8 cellular contexts compared by ENCODE assay signal in the genomic region with DNA sequence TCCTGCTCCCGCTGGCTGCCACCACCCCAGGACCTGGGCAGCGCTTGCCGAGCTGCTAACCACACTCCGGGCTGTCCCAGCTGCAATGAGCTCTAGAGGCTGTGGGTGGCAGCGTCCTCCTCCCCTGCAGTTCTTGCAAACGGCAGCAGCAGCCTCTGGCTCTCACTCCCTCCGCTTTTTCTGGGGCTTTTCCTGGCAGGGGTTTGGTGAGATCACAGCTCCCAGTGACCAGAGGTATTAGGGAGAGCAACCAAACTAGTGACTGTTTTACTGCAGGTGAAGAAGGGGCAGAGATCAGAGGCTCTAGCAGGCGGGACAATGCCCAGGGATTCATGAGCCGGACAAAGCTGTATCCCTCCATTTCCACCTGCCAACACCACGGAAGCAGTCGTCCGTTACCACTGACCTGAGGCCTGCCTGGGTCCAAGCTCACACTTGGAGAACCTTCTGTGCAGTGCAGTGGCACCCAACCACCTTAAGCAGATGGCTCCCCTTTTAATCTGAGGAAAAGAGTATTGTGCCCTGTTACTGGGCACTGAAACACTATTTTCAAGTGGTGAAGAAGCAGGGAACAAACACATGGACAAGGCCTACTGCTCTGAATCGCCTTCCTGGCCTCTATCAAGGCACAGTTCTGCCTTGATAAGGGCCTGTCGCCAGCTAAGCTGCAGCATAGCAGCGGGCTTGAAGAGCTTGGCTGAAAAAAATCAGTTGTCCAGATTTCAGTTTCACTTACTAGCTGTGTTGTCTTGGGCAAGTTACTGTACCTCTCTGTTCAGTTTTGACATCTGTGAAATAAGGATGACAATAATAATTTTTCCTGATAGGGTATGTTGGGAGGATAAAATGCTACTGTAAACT. TPM values are rescaled to one million over a fixed set of nuclear protein-coding genes. Genes with fewer than 3 reads are reported as not detected.
A peak's percentile ranks its signal among the peaks of the same experiment; 100 is the strongest.
DNase-seq lines count a peak whose midpoint lies in the region; ATAC-seq and TF ChIP-seq lines count a peak whose summit lies in the region.

A gene (minus strand): TSS at position 87 of the 861 bp plus-strand sequence. CDS start 95 bp downstream, outside the sequence.

- H3K27ac ChIP-seq in HL-60 (replicated peaks) (no peak within 1 kb of the TSS), PC-3 (ENCODE audit: low read length) (no peak within 1 kb of the TSS)
- H3K27ac ChIP-seq in naive thymus-derived CD4-positive, alpha-beta T cell (ENCODE audit: low read depth, low read length), result peak within 1 kb of the TSS; percentile 66

- H3K27me3 Mint-ChIP-seq in activated T-cell treated with anti-CD3 and anti-CD28 coated beads, Interleukin-2, amount 50 U/mL, for 4 hours (ENCODE audit: low read depth), result no peaks in the 10 kb centered on the region
- peaks cover 0 to 4% (median 0%) of the 10 kb centered on the region in 5 donors for H3K27me3 Mint-ChIP-seq in naive thymus-derived CD4-positive, alpha-beta T cell

- H2AFZ ChIP-seq in PC-3 (ENCODE audit: low read length), result peak within 1 kb of the TSS; percentile 82

- H3K9me3 ChIP-seq in PC-3 (ENCODE audit: low read length), result no peaks in the 10 kb centered on the region
- H3K9me3 ChIP-seq in naive thymus-derived CD4-positive, alpha-beta T cell (ENCODE audit: control insufficient read depth in 2 of 3, low read length in 3 of 3), result no peaks in the 10 kb centered on the region

- no peaks in the 10 kb centered on the region for H3F3A ChIP-seq in PC-3 (ENCODE audit: low read length, unreplicated experiment)

- H3K9me3 Mint-ChIP-seq in activated T-cell treated with anti-CD3 and anti-CD28 coated beads, Interleukin-2, amount 50 U/mL, for 4 hours, result no peaks in the 10 kb centered on the region
- H3K9me3 Mint-ChIP-seq in naive thymus-derived CD4-positive, alpha-beta T cell, result no peaks in the 10 kb centered on the region
- H3K9me3 Mint-ChIP-seq in stimulated activated effector memory CD8-positive, alpha-beta T cell treated with anti-CD3 and anti-CD28 coated beads, Interleukin-12 subunit alpha, Interleukin-12 subunit beta, amount 100 ng/mL, for 72 hours, result no peaks in the 10 kb centered on the region

- H3K4me3 ChIP-seq in HL-60 (replicated peaks; ENCODE audit: insufficient read depth, low read length), result peak within 1 kb of the TSS; percentile 37
- peak within 1 kb of the TSS; percentile 53 for H3K4me3 ChIP-seq in PC-3 (ENCODE audit: low read length)
- H3K4me3 ChIP-seq in naive thymus-derived CD4-positive, alpha-beta T cell (ENCODE audit: low read length), result peak within 1 kb of the TSS; percentile 47

- peaks cover 19% of the 10 kb centered on the region for H3K4me1 ChIP-seq in PC-3 (ENCODE audit: insufficient read depth, low read length)
- H3K4me1 ChIP-seq in naive thymus-derived CD4-positive, alpha-beta T cell (ENCODE audit: control insufficient read depth in 2 of 2, insufficient read depth in 2 of 2, low read length in 2 of 2), result peaks cover 10 to 14% of the 10 kb centered on the region in 2 donors

- CTCF ChIA-PET in PC-3 (lab: Charles Lee), result interaction anchor here (0.6 to 1.5 kb wide), 5 partner anchors 14 to 223 kb away, joined by 3 to 9 read pairs (median 3); no protein-coding TSS in a partner anchor
- CTCF ChIA-PET in naive thymus-derived CD4-positive, alpha-beta T cell (lab: Charles Lee), result interaction anchor here (0.7 to 3.1 kb wide), 19 partner anchors 9 to 223 kb away, joined by 3 to 50 read pairs (median 7); no protein-coding TSS in a partner anchor

- POLR2A ChIA-PET in PC-3 (lab: Charles Lee; ENCODE audit: unreplicated experiment), result no interaction called here
- POLR2A ChIA-PET in naive thymus-derived CD4-positive, alpha-beta T cell (lab: Charles Lee), result interaction anchor here (0.8 to 2.3 kb wide), 7 partner anchors 15 to 126 kb away, joined by 3 to 20 read pairs (median 5); no protein-coding TSS in a partner anchor

- peaks cover 2% of the 10 kb centered on the region for H3K27me3 ChIP-seq in HL-60 (ENCODE audit: insufficient read depth, poor library complexity, severe bottlenecking)
- peaks cover 24% of the 10 kb centered on the region for H3K27me3 ChIP-seq in PC-3 (ENCODE audit: low read length)
- H3K27me3 ChIP-seq in naive thymus-derived CD4-positive, alpha-beta T cell (ENCODE audit: control insufficient read depth in 2 of 2, insufficient read depth in 2 of 2, low read length in 2 of 2), result no peaks in the 10 kb centered on the region

- H3K79me2 ChIP-seq in PC-3 (ENCODE audit: low read length), result no peaks in the 10 kb centered on the region

- H3K36me3 ChIP-seq in PC-3 (ENCODE audit: low read depth, low read length), result no peaks in the 10 kb centered on the region
- no peaks in the 10 kb centered on the region for H3K36me3 ChIP-seq in naive thymus-derived CD4-positive, alpha-beta T cell (ENCODE audit: control insufficient read depth in 2 of 3, insufficient read depth in 3 of 3, low read length in 3 of 3)

- DNase-seq in COLO668 (lab: John Stamatoyannopoulos, UW; ENCODE audit: unreplicated experiment), result peak; percentile 87
- peak; percentile 20 to 82 for DNase-seq in HL-60 (ENCODE audit: low read depth in 1 of 2, low spot score in 1 of 2)
- peak; percentile 84 for DNase-seq in PC-3
- DNase-seq in activated T-cell treated with anti-CD3 and anti-CD28 coated beads, Interleukin-2, amount 50 U/mL, for 4 hours, result peak; percentile 75
- DNase-seq in fibroblast of gingiva (ENCODE audit: low read depth), result peak; percentile 42
- DNase-seq in naive thymus-derived CD4-positive, alpha-beta T cell, result peak; percentile 53 to 78 (median 74)
- DNase-seq in stimulated activated effector memory CD8-positive, alpha-beta T cell treated with anti-CD3 and anti-CD28 coated beads, Interleukin-12 subunit alpha, Interleukin-12 subunit beta, amount 100 ng/mL, for 72 hours (ENCODE audit: low spot score in 2 of 2), result peak; percentile 47 to 80

- H3K9ac ChIP-seq in PC-3 (ENCODE audit: low read length), result no peak within 1 kb of the TSS

- peak within 1 kb of the TSS; percentile 50 to 94 (median 86) for H3K27ac Mint-ChIP-seq in naive thymus-derived CD4-positive, alpha-beta T cell
- H3K27ac Mint-ChIP-seq in stimulated activated effector memory CD8-positive, alpha-beta T cell treated with anti-CD3 and anti-CD28 coated beads, Interleukin-12 subunit alpha, Interleukin-12 subunit beta, amount 100 ng/mL, for 72 hours, result peak within 1 kb of the TSS; percentile 81

- BruUV-seq in PC-3 (replicated peaks; lab: Mats Ljungman, UMichigan), result no TSS peak

- intact Hi-C loops in PC-3 (cut with micrococcal nuclease), result loop anchor here (5.0 to 10.0 kb wide), 2 partner anchors 34 to 218 kb away; no protein-coding TSS in a partner anchor
- intact Hi-C loops in naive thymus-derived CD4-positive, alpha-beta T cell (cut with micrococcal nuclease), result loop anchor here (1.0 to 5.0 kb wide), 12 partner anchors 15 to 306 kb away; a partner anchor contains a TSS

- ATAC-seq in GM19455 (IDR thresholded peaks at IDR 0.05; ENCODE audit: unreplicated experiment), result peak; percentile 90
- ATAC-seq in PC-3, result peak; percentile 100
- ATAC-seq in activated T-cell treated with anti-CD3 and anti-CD28 coated beads, Interleukin-2, amount 50 U/mL, for 4 hours, result peak; percentile 87 to 90
- ATAC-seq in naive thymus-derived CD4-positive, alpha-beta T cell, result peak; percentile 98
- peak; percentile 96 for ATAC-seq in stimulated activated effector memory CD8-positive, alpha-beta T cell treated with anti-CD3 and anti-CD28 coated beads, Interleukin-12 subunit alpha, Interleukin-12 subunit beta, amount 100 ng/mL, for 72 hours

- H3K9me2 ChIP-seq in PC-3 (replicated peaks; ENCODE audit: low read length), result no peaks in the 10 kb centered on the region

- peak within 1 kb of the TSS; percentile 84 for H3K4me2 ChIP-seq in PC-3 (ENCODE audit: low read length)

- H3K4me1 Mint-ChIP-seq in activated T-cell treated with anti-CD3 and anti-CD28 coated beads, Interleukin-2, amount 50 U/mL, for 4 hours (ENCODE audit: low read depth), result peaks cover 55% of the 10 kb centered on the region
- H3K4me1 Mint-ChIP-seq in naive thymus-derived CD4-positive, alpha-beta T cell, result peaks cover 18 to 71% (median 53%) of the 10 kb centered on the region in 7 donors
- peaks cover 28% of the 10 kb centered on the region for H3K4me1 Mint-ChIP-seq in stimulated activated effector memory CD8-positive, alpha-beta T cell treated with anti-CD3 and anti-CD28 coated beads, Interleukin-12 subunit alpha, Interleukin-12 subunit beta, amount 100 ng/mL, for 72 hours

- TF ChIP-seq CTCF in HL-60 (IDR thresholded peaks at IDR 0.05; ENCODE audit: insufficient read depth, low read length) (peak; percentile 65), PC-3 (conservative IDR thresholded peaks at IDR 0.05; ENCODE audit: low read depth, low read length) (peak; percentile 78)

- no peaks in the 10 kb centered on the region for H4K20me1 ChIP-seq in PC-3 (ENCODE audit: low read length)

- peaks cover 8% of the 10 kb centered on the region for H3K36me3 Mint-ChIP-seq in activated T-cell treated with anti-CD3 and anti-CD28 coated beads, Interleukin-2, amount 50 U/mL, for 4 hours (ENCODE audit: insufficient read depth)
- H3K36me3 Mint-ChIP-seq in naive thymus-derived CD4-positive, alpha-beta T cell, result no peaks in the 10 kb centered on the region
- H3K36me3 Mint-ChIP-seq in stimulated activated effector memory CD8-positive, alpha-beta T cell treated with anti-CD3 and anti-CD28 coated beads, Interleukin-12 subunit alpha, Interleukin-12 subunit beta, amount 100 ng/mL, for 72 hours, result no peaks in the 10 kb centered on the region

- H3K4me3 Mint-ChIP-seq in activated T-cell treated with anti-CD3 and anti-CD28 coated beads, Interleukin-2, amount 50 U/mL, for 4 hours, result peak within 1 kb of the TSS; percentile 95
- H3K4me3 Mint-ChIP-seq in naive thymus-derived CD4-positive, alpha-beta T cell, result peak within 1 kb of the TSS; percentile 81 to 93 (median 90)
- H3K4me3 Mint-ChIP-seq in stimulated activated effector memory CD8-positive, alpha-beta T cell treated with anti-CD3 and anti-CD28 coated beads, Interleukin-12 subunit alpha, Interleukin-12 subunit beta, amount 100 ng/mL, for 72 hours, result peak within 1 kb of the TSS; percentile 84

RNA-seq across cellular contexts. Expression of the gene that starts here (rescaled TPM):
- total RNA-seq in PC-3 (2014; rRNA removed), result not detected in 2 replicates
- total RNA-seq in activated T-cell treated with anti-CD3 and anti-CD28 coated beads, Interleukin-2, amount 50 U/mL, for 4 hours, result 100 to 1,000 TPM in 2 of 3 donors, 10 to 100 TPM in 1; 69.1 to 151 (median 149) TPM
- 10 to 100 TPM in 2 of 5 experiments, 1 to 10 TPM in 3; 3.7 to 14.6 (median 5.7) TPM for total RNA-seq in naive thymus-derived CD4-positive, alpha-beta T cell
- 1 to 10 TPM; 1.2 to 2.8 TPM for polyA plus RNA-seq in naive thymus-derived CD4-positive, alpha-beta T cell

Comparison
In these comparisons a context has a peak if more than half of its experiments do, and no peak if none do; other contexts are left out.
1. RNA of the gene that starts here (total RNA-seq): 69.1 to 151 TPM in activated T-cell treated with anti-CD3 and anti-CD28 coated beads, Interleukin-2, amount 50 U/mL, for 4 hours; 3.7 to 14.6 TPM in naive thymus-derived CD4-positive, alpha-beta T cell and not detected in PC-3; every median in the first group is over 4 times any median in the second.
2. Peak in DNase-seq, ATAC-seq, H3K4me3 ChIP-seq and H3K4me2 ChIP-seq in PC-3; RNA of the gene not detected or under 1 TPM.
3. Peak in every context shown above with its lines, with median percentiles within 50 percentile points of each other: DNase-seq, ATAC-seq, H3K4me3 ChIP-seq and H3K4me3 Mint-ChIP-seq.